Comparison of ENCODE assay signal across 18 cellular contexts in the genomic region with DNA sequence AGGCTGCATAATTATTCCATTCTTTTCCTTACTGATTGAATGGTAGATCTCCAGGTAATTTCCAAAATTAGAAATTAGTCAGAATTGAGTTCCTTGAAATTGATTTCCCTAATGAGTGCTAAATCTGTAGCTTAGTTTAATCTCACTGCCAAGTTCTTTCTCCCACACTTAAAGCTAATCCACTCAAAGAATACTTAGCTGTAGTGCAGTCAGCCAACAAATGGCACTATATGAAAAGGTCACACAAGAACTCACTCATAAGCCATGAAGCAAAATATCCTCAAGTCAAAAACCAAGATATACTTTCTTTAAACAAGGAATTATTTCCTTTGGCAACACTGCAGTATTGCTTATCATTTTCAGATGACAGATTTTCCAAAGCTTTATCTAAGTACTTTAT.
"Had no signal": no experiment of that assay in that cellular context is flagged by ENCODE, and none has a peak within 500 bp of the region (broad histone marks: within the 10 kb centered on the region; RNA-seq: fewer than 3 reads in every experiment).

No MANE protein-coding gene starts in this region.

- H3K4me1 ChIP-seq: adrenal gland, parathyroid adenoma had no signal

- DNase-seq: activated CD4-positive, alpha-beta T cell treated with anti-CD3 and anti-CD28 coated beads, Interleukin-2, amount 50 U/mL, for 1 hour; activated CD4-positive, CD25-positive, alpha-beta regulatory T cell treated with anti-CD3 and anti-CD28 coated beads, Interleukin-2, amount 50 U/mL, for 72 hours; activated gamma-delta T cell treated with Interleukin-2 at 50 U/mL for 16 hours; adrenal gland; dermis blood vessel endothelial cell; effector memory CD4-positive, alpha-beta T cell; esophagus squamous epithelium; hypothalamus; islet precursor cell; mucosa of descending colon; naive B cell; stimulated activated naive CD4-positive, alpha-beta T cell; T-cell; T1000; thyroid gland had no signal

- H3K9me3 ChIP-seq: adrenal gland, esophagus squamous epithelium, mucosa of descending colon, thyroid gland had no signal

- H3K27me3 ChIP-seq: adrenal gland, esophagus squamous epithelium, thyroid gland had no signal

- H3K27ac ChIP-seq: adrenal gland, esophagus squamous epithelium, parathyroid adenoma, SK-N-MC, thyroid gland had no signal

- H3K4me3 ChIP-seq: adrenal gland, esophagus squamous epithelium, mucosa of descending colon, SK-N-MC, thyroid gland had no signal

- H3K9ac ChIP-seq: parathyroid adenoma had no signal

- ATAC-seq: activated naive CD4-positive, alpha-beta T cell treated with anti-CD3 and anti-CD28 coated beads, Interleukin-2, amount 50 U/mL, for 72 hours; mucosa of descending colon; T-cell had no signal
